ENCODE assay signal across 8 cellular contexts in the genomic region with DNA sequence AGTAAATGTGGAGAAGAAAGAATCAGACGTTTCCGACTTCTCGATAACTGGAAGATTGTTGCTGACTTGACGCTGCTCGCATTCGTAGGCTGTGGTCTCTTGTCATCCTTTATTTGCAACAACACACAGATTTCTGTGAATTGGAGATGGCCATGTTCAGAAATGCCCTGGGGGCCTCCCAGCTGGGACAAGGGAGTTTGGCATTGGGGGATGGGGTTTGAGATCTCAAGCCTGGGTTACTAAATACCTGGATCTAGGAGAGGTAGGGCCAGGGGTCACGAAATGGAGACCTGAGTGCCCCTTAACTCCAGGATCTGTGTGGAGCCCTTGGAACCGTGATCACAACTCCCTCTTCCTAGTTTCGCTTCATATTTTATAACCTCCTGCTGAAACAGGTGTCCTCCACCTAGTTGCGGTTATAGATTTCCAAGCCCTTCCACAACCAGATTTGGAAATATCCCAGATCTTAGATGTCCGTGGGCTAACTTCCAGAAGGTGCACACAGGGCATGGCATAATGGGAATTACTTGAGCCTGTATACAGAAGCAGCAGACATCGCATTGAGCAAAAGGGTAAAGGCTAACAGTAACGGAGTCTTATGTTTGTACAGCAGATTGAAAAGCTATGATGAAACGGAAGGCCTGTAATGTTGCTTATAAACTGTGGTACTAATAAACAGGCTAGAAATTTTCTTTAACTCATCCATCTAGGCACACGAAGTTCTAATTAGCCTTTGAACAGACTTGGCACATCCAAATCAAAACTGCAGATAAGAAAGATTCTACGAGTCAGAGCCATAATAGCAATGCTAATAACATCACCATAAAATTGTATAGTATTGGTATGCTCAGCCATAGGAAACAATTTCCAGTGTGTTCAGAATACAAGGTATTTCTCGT. TPM values are rescaled to one million over a fixed set of nuclear protein-coding genes. Genes with fewer than 3 reads are reported as not detected.
DNase-seq lines count a peak whose midpoint lies in the region; ATAC-seq and TF ChIP-seq lines count a peak whose summit lies in the region.

No MANE protein-coding gene starts in this region.

- no peaks in the 10 kb centered on the region for H3F3A ChIP-seq in PC-3 (ENCODE audit: low read length, unreplicated experiment)
- H3F3A ChIP-seq in smooth muscle cell (ENCODE audit: low read depth), result no peaks in the 10 kb centered on the region

- H3K4me2 ChIP-seq in PC-3 (ENCODE audit: low read length) (peak overlapping the region; percentile 88), smooth muscle cell (peak overlapping the region; percentile 94)

- H3K27ac ChIP-seq in PC-3 (ENCODE audit: low read length), result no peak overlapping the region
- H3K27ac ChIP-seq in angular gyrus (ENCODE audit: low read depth, low read length), result peak overlapping the region; percentile 82
- H3K27ac ChIP-seq in smooth muscle cell (ENCODE audit: low read depth), result peak overlapping the region; percentile 61

- CTCF ChIA-PET in PC-3 (lab: Charles Lee), result no interaction called here

- no peaks in the 10 kb centered on the region for H3K27me3 ChIP-seq in PC-3 (ENCODE audit: low read length)
- H3K27me3 ChIP-seq in iPS-15b (ENCODE audit: control insufficient read depth, insufficient read depth, low read length), result no peaks in the 10 kb centered on the region
- no peaks in the 10 kb centered on the region for H3K27me3 ChIP-seq in smooth muscle cell (ENCODE audit: low read depth)

- intact Hi-C loops in PC-3 (cut with micrococcal nuclease), result loop anchor here (2.0 to 10.0 kb wide), 3 partner anchors 203 to 465 kb away; no protein-coding TSS in a partner anchor

- DNase-seq in activated T-cell treated with anti-CD3 and anti-CD28 coated beads for 1 hour (ENCODE audit: low read depth) (peak; percentile 3), activated T-cell treated with anti-CD3 and anti-CD28 coated beads for 4 hours (no peak), PC-3 (peak; percentile 32), smooth muscle cell (lab: John Stamatoyannopoulos, UW; ENCODE audit: unreplicated experiment) (no peak), AG20443 (ENCODE audit: low spot score) (no peak), NCI-H524 treated with DMSO at 0.1 percent for 48 hours (lab: John Stamatoyannopoulos, UW) (no peak)

- H4K20me1 ChIP-seq in PC-3 (ENCODE audit: low read length) (no peaks in the 10 kb centered on the region), smooth muscle cell (ENCODE audit: low read depth) (no peaks in the 10 kb centered on the region)

- H3K9ac ChIP-seq in PC-3 (ENCODE audit: low read length) (peak overlapping the region; percentile 61), iPS-15b (ENCODE audit: low read depth, low read length) (peak overlapping the region; percentile 74), smooth muscle cell (ENCODE audit: low read depth) (peak overlapping the region; percentile 81)

- H3K4me1 ChIP-seq in PC-3 (ENCODE audit: insufficient read depth, low read length), result peaks cover 14% of the 10 kb centered on the region
- peaks cover 8% of the 10 kb centered on the region for H3K4me1 ChIP-seq in iPS-15b (ENCODE audit: control insufficient read depth, insufficient read depth, low read length)
- H3K4me1 ChIP-seq in smooth muscle cell (ENCODE audit: low read depth), result peaks cover 17% of the 10 kb centered on the region

- H3K79me2 ChIP-seq in PC-3 (ENCODE audit: low read length), result peaks cover 31% of the 10 kb centered on the region
- peaks cover 30% of the 10 kb centered on the region for H3K79me2 ChIP-seq in smooth muscle cell (ENCODE audit: low read depth)

- ATAC-seq in PC-3, result peak; percentile 0; the same call in 1 of the 2 replicates

- no peaks in the 10 kb centered on the region for H3K9me2 ChIP-seq in PC-3 (replicated peaks; ENCODE audit: low read length)

- WGBS in smooth muscle cell (ENCODE audit: low lambda C conversion rate), result 22% methylated on average over 17 of the region's 17 CpGs

- no peak for TF ChIP-seq CTCF in PC-3 (conservative IDR thresholded peaks at IDR 0.05; ENCODE audit: low read depth, low read length)
- TF ChIP-seq CTCF in smooth muscle cell (IDR thresholded peaks at IDR 0.05; ENCODE audit: borderline replicate concordance, insufficient read depth, poor library complexity, severe bottlenecking), result no peak

- H3K9me3 ChIP-seq in PC-3 (ENCODE audit: low read length) (no peaks in the 10 kb centered on the region), iPS-15b (ENCODE audit: control insufficient read depth, insufficient read depth, low read length) (no peaks in the 10 kb centered on the region), smooth muscle cell (replicated peaks; ENCODE audit: low read depth) (no peaks in the 10 kb centered on the region)

- TSS peak; percentile 80 for BruUV-seq in PC-3 (replicated peaks; lab: Mats Ljungman, UMichigan)

- H2AFZ ChIP-seq in PC-3 (ENCODE audit: low read length), result peak overlapping the region; percentile 93
- peak overlapping the region; percentile 94 for H2AFZ ChIP-seq in smooth muscle cell (ENCODE audit: low read depth)

- H3K4me3 ChIP-seq in PC-3 (ENCODE audit: low read length), result peak overlapping the region; percentile 72
- peak overlapping the region; percentile 98 for H3K4me3 ChIP-seq in iPS-15b (ENCODE audit: low read depth, low read length)
- peak overlapping the region; percentile 72 for H3K4me3 ChIP-seq in smooth muscle cell

- POLR2A ChIA-PET in PC-3 (lab: Charles Lee; ENCODE audit: unreplicated experiment), result no interaction called here

- H3K36me3 ChIP-seq in PC-3 (ENCODE audit: low read depth, low read length) (no peaks in the 10 kb centered on the region), iPS-15b (ENCODE audit: control insufficient read depth, insufficient read depth, low read length) (no peaks in the 10 kb centered on the region), smooth muscle cell (ENCODE audit: low read depth) (no peaks in the 10 kb centered on the region)

RNA-seq across cellular contexts. Expression of gene USF3, which starts 1.0 kb away (rescaled TPM):
- total RNA-seq in PC-3 (2014; rRNA removed) (8.1 and 10.5 TPM in 2 replicates), smooth muscle cell (12.3 and 14.7 TPM in 2 replicates)
- 2.9 and 3.9 TPM in 2 replicates for polyA plus RNA-seq in smooth muscle cell

RNA-seq across cellular contexts. Expression of gene NAA50, which starts 48.6 kb away (rescaled TPM):
- total RNA-seq in PC-3 (2014; rRNA removed) (859 and 989 TPM in 2 replicates), smooth muscle cell (82.0 and 97.8 TPM in 2 replicates)
- polyA plus RNA-seq in smooth muscle cell, result 50.3 and 52.8 TPM in 2 replicates

RNA-seq across cellular contexts. Expression of gene ATP6V1A, which starts 49.4 kb away (rescaled TPM):
- total RNA-seq in PC-3 (2014; rRNA removed) (40.3 and 43.8 TPM in 2 replicates), smooth muscle cell (41.7 and 60.7 TPM in 2 replicates)
- 38.7 and 41.6 TPM in 2 replicates for polyA plus RNA-seq in smooth muscle cell

Comparison
In these comparisons a context has a peak if more than half of its experiments do, and no peak if none do; other contexts are left out.
1. DNase-seq: peak in activated T-cell treated with anti-CD3 and anti-CD28 coated beads for 1 hour (single experiment) and PC-3 (single experiment); none in activated T-cell treated with anti-CD3 and anti-CD28 coated beads for 4 hours (single experiment), smooth muscle cell (single experiment), AG20443 (single experiment) and NCI-H524 treated with DMSO at 0.1 percent for 48 hours (single experiment).
2. Peak in every context shown above with its lines, with median percentiles within 50 percentile points of each other: H3K4me3 ChIP-seq and H3K9ac ChIP-seq.